ENCODE assay signal across 24 cellular contexts in genomic region chr4:149426461-149426860, GRCh38.
DNase-seq lines count a peak whose midpoint lies in the region; ATAC-seq and TF ChIP-seq lines count a peak whose summit lies in the region.
"Had no signal": no experiment of that assay in that cellular context is flagged by ENCODE, and none has a peak within 500 bp of the region (broad histone marks: within the 10 kb centered on the region; RNA-seq: fewer than 3 reads in every experiment).

No MANE protein-coding gene starts in this region.

- DNase-seq in mammary epithelial cell, result peak; percentile 56
- DNase-seq in non-pigmented ciliary epithelial cell (ENCODE audit: low read depth), result peak; percentile 11
- DNase-seq in upper lobe of left lung, result no peak
- no peak for DNase-seq in esophagus squamous epithelium (lab: John Stamatoyannopoulos, UW)
- no peak for DNase-seq in stimulated activated CD8-positive, alpha-beta memory T cell treated with anti-CD3 and anti-CD28 coated beads, Interleukin-4, amount 100 ng/mL, for 48 hours
- DNase-seq: activated CD4-positive, alpha-beta T cell treated with anti-CD3 and anti-CD28 coated beads for 4 hours; activated naive CD4-positive, alpha-beta T cell treated with anti-CD3 and anti-CD28 coated beads, Interleukin-2, amount 10 ng/mL, durations not matched to agents 7 days and 5 days; activated T-cell treated with anti-CD3 and anti-CD28 coated beads, Interleukin-2, amount 50 U/mL, for 48 hours; heart right ventricle; HFFc6; Karpas-422; left colon; NCI-H1092 treated with DMSO at 0.1 percent for 48 hours; NCI-H1930; NCI-H82; SK-N-SH; small intestine; stimulated activated CD4-positive, alpha-beta T cell treated with anti-CD3 and anti-CD28 coated beads, Interleukin-1b, Interleukin-23, amount 100 ng/mL, for 48 hours; substantia nigra; T-helper 17 cell had no signal

- H3K4me1 ChIP-seq in mammary epithelial cell (ENCODE audit: insufficient read depth, low read length) (no peaks in the 10 kb centered on the region), upper lobe of left lung (no peaks in the 10 kb centered on the region), esophagus squamous epithelium (no peaks in the 10 kb centered on the region)
- H3K4me1 ChIP-seq: BLaER1 treated with 17β-estradiol and CSF1 and Interleukin-3, amounts not matched to agents 10 nM and 100 nM; heart right ventricle had no signal

- no peak overlapping the region for H3K9ac ChIP-seq in mammary epithelial cell (ENCODE audit: insufficient read depth, low read length)
- H3K9ac ChIP-seq: BLaER1 treated with 17β-estradiol and CSF1 and Interleukin-3, amounts not matched to agents 10 nM and 100 nM; SK-N-SH had no signal

- no peak overlapping the region for H3K27ac ChIP-seq in mammary epithelial cell (ENCODE audit: insufficient read depth, low read depth, low read length)
- no peak overlapping the region for H3K27ac ChIP-seq in upper lobe of left lung
- no peak overlapping the region for H3K27ac ChIP-seq in esophagus squamous epithelium
- H3K27ac ChIP-seq: BLaER1 treated with 17β-estradiol and CSF1 and Interleukin-3, amounts not matched to agents 10 nM and 100 nM; heart right ventricle; neutrophil had no signal

- H3K36me3 ChIP-seq in mammary epithelial cell (ENCODE audit: insufficient read depth, low read length) (no peaks in the 10 kb centered on the region), upper lobe of left lung (no peaks in the 10 kb centered on the region), esophagus squamous epithelium (no peaks in the 10 kb centered on the region)
- H3K36me3 ChIP-seq: BLaER1 treated with 17β-estradiol and CSF1 and Interleukin-3, amounts not matched to agents 10 nM and 100 nM; heart right ventricle; neutrophil had no signal

- TF ChIP-seq EP300 in upper lobe of left lung (IDR thresholded peaks at IDR 0.05), result no peak

- TF ChIP-seq POLR2A in upper lobe of left lung (IDR thresholded peaks at IDR 0.05) (no peak), esophagus squamous epithelium (IDR thresholded peaks at IDR 0.05) (no peak)

- ATAC-seq in GM18870 (IDR thresholded peaks at IDR 0.05; ENCODE audit: unreplicated experiment) (peak; percentile 31), HG03354 (IDR thresholded peaks at IDR 0.05; ENCODE audit: poor library complexity, severe bottlenecking, unreplicated experiment) (peak; percentile 38), upper lobe of left lung (ENCODE audit: low FRiP score in 2 of 2) (no peak)
- ATAC-seq: heart right ventricle, left colon, T-helper 17 cell had no signal

- 71% methylated on average over 1 of the region's 1 CpG for WGBS in mammary epithelial cell (ENCODE audit: low coverage, missing lambda C conversion rate)
- WGBS in upper lobe of left lung, 2 donors, result 100% methylated on average over 1 of the region's 1 CpG
- WGBS in esophagus squamous epithelium, 2 donors, result 43 to 50% methylated on average over 1 of the region's 1 CpG

- H3K79me2 ChIP-seq in mammary epithelial cell (ENCODE audit: insufficient read depth, low read length), result no peaks in the 10 kb centered on the region

- H3K4me3 ChIP-seq in mammary epithelial cell (replicated peaks in 1 of 3; ENCODE audit: insufficient read depth in 1 of 3, low read depth in 2 of 3, low read length in 3 of 3) (no peak overlapping the region), upper lobe of left lung (no peak overlapping the region), esophagus squamous epithelium (no peak overlapping the region)
- H3K4me3 ChIP-seq: BLaER1 treated with 17β-estradiol and CSF1 and Interleukin-3, amounts not matched to agents 10 nM and 100 nM; heart right ventricle had no signal

- in situ Hi-C loops in mammary epithelial cell (cut with MboI; ENCODE audit: low sequenced_read_pairs in 2 of 2), result no loop called here

- TF ChIP-seq CTCF in mammary epithelial cell (conservative IDR thresholded peaks at IDR 0.05 in 1 of 2, IDR thresholded peaks at IDR 0.05 in 1 of 2; ENCODE audit: extremely low read depth in 1 of 2, insufficient read depth in 1 of 2, low read depth in 1 of 2, low read length in 2 of 2) (no peak), upper lobe of left lung (IDR thresholded peaks at IDR 0.05) (no peak), esophagus squamous epithelium (IDR thresholded peaks at IDR 0.05) (no peak)

- H3K9me3 ChIP-seq in mammary epithelial cell (replicated peaks; ENCODE audit: insufficient read depth, low read length), result no peaks in the 10 kb centered on the region
- no peaks in the 10 kb centered on the region for H3K9me3 ChIP-seq in upper lobe of left lung
- H3K9me3 ChIP-seq in esophagus squamous epithelium, result no peaks in the 10 kb centered on the region
- H3K9me3 ChIP-seq: BLaER1 treated with 17β-estradiol and CSF1 and Interleukin-3, amounts not matched to agents 10 nM and 100 nM; neutrophil; SK-N-SH had no signal

- BruUV-seq in mammary epithelial cell (replicated peaks; lab: Mats Ljungman, UMichigan), result no TSS peak

- no peaks in the 10 kb centered on the region for H4K20me1 ChIP-seq in mammary epithelial cell (ENCODE audit: insufficient read depth, low read length)
- H4K20me1 ChIP-seq: BLaER1 treated with 17β-estradiol and CSF1 and Interleukin-3, amounts not matched to agents 10 nM and 100 nM had no signal

- CTCF ChIA-PET in mammary epithelial cell (lab: Charles Lee; ENCODE audit: low non-redundant PET), result no interaction called here

- peak overlapping the region; percentile 42 for H2AFZ ChIP-seq in mammary epithelial cell (ENCODE audit: low read depth, low read length)

- dilution Hi-C loops in mammary epithelial cell (cut with HindIII; ENCODE audit: low sequenced_read_pairs), result no loop called here

- intact Hi-C loops in mammary epithelial cell (cut with micrococcal nuclease) (no loop called here), esophagus squamous epithelium (cut with DNase I) (no loop called here)

- H3K27me3 ChIP-seq in mammary epithelial cell (ENCODE audit: insufficient read depth, low read length) (no peaks in the 10 kb centered on the region), upper lobe of left lung (no peaks in the 10 kb centered on the region), esophagus squamous epithelium (no peaks in the 10 kb centered on the region)
- H3K27me3 ChIP-seq: BLaER1 treated with 17β-estradiol and CSF1 and Interleukin-3, amounts not matched to agents 10 nM and 100 nM; heart right ventricle; neutrophil had no signal

- no peak overlapping the region for H3K4me2 ChIP-seq in mammary epithelial cell (ENCODE audit: insufficient read depth, low read depth, low read length)
- H3K4me2 ChIP-seq: BLaER1 treated with 17β-estradiol and CSF1 and Interleukin-3, amounts not matched to agents 10 nM and 100 nM; SK-N-SH had no signal

Comparison
In these comparisons a context has a peak if more than half of its experiments do, and no peak if none do; other contexts are left out.
1. ATAC-seq: peak in GM18870 (single experiment) and HG03354 (single experiment); none in upper lobe of left lung (0 of 2).
2. DNase-seq: peak in mammary epithelial cell (single experiment) and non-pigmented ciliary epithelial cell (single experiment); none in upper lobe of left lung (0 of 2), esophagus squamous epithelium (single experiment) and stimulated activated CD8-positive, alpha-beta memory T cell treated with anti-CD3 and anti-CD28 coated beads, Interleukin-4, amount 100 ng/mL, for 48 hours (single experiment).